In genomic region chr10:127755758-127756157, GRCh38 we compare ENCODE assay signal across 1 cellular context.
TF ChIP-seq lines count a peak whose summit lies in the region.

No MANE protein-coding gene starts in this region.

TF ChIP-seq in H1, 55 proteins besides CTCF, POLR2A, EP300 and RAD21:
- TF ChIP-seq SP4 (IDR thresholded peaks at IDR 0.05; ENCODE audit: low read length) (no peak), CREB1 (IDR thresholded peaks at IDR 0.05) (no peak), SP1 (IDR thresholded peaks at IDR 0.05; ENCODE audit: low read depth, low read length) (no peak), EZH2 (IDR thresholded peaks at IDR 0.05; ENCODE audit: low read depth, low read length, severe bottlenecking) (no peak), CHD1 (IDR thresholded peaks at IDR 0.05; ENCODE audit: low read depth, low read length) (no peak), KDM5A (IDR thresholded peaks at IDR 0.05; ENCODE audit: low read length) (no peak), CBX8 (IDR thresholded peaks at IDR 0.05; ENCODE audit: borderline replicate concordance, low read depth, low read length) (no peak), NANOG (IDR thresholded peaks at IDR 0.05; ENCODE audit: insufficient read depth, low read depth, low read length, poor library complexity, severe bottlenecking) (no peak), FOSL1 (IDR thresholded peaks at IDR 0.05; ENCODE audit: insufficient read depth, low read depth, low read length) (no peak)
- TF ChIP-seq, protein P1, sequence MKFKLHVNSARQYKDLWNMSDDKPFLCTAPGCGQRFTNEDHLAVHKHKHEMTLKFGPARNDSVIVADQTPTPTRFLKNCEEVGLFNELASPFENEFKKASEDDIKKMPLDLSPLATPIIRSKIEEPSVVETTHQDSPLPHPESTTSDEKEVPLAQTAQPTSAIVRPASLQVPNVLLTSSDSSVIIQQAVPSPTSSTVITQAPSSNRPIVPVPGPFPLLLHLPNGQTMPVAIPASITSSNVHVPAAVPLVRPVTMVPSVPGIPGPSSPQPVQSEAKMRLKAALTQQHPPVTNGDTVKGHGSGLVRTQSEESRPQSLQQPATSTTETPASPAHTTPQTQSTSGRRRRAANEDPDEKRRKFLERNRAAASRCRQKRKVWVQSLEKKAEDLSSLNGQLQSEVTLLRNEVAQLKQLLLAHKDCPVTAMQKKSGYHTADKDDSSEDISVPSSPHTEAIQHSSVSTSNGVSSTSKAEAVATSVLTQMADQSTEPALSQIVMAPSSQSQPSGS (IDR thresholded peaks at IDR 0.05; ENCODE audit: low read length), result no peak
TF ChIP-seq in H1: peak in this region for 0.
